14 cellular contexts compared by ENCODE assay signal in the genomic region with DNA sequence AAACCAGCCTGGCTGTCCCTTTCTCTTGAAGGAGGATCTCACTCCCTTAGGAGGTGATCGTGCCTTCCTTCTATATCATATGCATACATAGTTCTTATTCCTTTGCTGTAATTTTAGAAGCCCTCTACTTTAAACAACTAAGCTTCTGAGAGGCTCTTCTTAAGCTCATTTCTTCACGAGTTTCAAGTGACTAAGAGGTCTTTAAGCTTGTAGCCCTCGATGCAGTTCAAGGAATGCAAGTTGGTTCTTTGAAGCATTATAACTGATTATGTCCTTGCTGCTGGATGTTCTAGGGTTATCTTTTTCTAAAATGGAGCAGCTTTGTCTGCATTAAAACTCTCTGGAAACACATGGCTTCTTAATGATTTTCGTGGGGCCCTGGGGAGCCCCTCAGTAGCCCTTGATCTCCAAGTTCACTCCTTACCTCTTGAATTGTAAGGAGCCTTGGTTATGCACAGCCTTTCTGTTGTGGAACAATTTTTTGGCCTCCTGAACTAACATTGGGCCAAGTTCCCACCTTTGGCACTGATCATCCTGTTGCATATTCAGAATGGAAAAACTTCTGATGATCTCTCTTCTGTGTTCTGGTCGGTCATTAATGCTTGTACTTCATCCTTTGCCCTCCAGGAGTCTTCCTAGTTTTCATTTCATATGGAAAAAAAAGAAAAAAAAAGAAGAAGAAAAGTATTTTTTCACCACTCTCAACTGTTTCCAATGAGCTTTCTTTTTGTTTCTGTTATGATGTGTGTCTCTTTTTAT. TPM values are rescaled to one million over a fixed set of nuclear protein-coding genes. Genes with fewer than 3 reads are reported as not detected.
DNase-seq lines count a peak whose midpoint lies in the region; ATAC-seq and TF ChIP-seq lines count a peak whose summit lies in the region.
"Had no signal": no experiment of that assay in that cellular context is flagged by ENCODE, and none has a peak within 500 bp of the region (broad histone marks: within the 10 kb centered on the region; RNA-seq: fewer than 3 reads in every experiment).

No MANE protein-coding gene starts in this region.

- CTCF ChIA-PET in PC-3 (lab: Charles Lee) = interaction anchor here (1.0 kb wide), 1 partner anchor 11 kb away, joined by 4 read pairs; no protein-coding TSS in a partner anchor

- H3K4me1 ChIP-seq in PC-3 (ENCODE audit: insufficient read depth, low read length) (peaks cover 39% of the 10 kb centered on the region), thoracic aorta (ENCODE audit: control insufficient read depth in 1 of 2, low read depth in 2 of 2) (peaks cover 8 to 61% of the 10 kb centered on the region in 2 donors)
- H3K4me1 ChIP-seq: right lobe of liver had no signal

- H3K9me3 Mint-ChIP-seq in endothelial cell (ENCODE audit: unreplicated experiment) = no peaks in the 10 kb centered on the region
- H3K9me3 Mint-ChIP-seq: activated CD4-positive, alpha-beta T cell treated with anti-CD3 and anti-CD28 coated beads, Interleukin-2, amount 10 ng/mL, durations not matched to agents 7 days and 5 days; T-helper 1 cell treated with Interleukin-12 subunit alpha and Interleukin-12 subunit beta and Interleukin-4 antibody, amounts not matched to agents 30 μg/mL and 1 μg/mL, for 36 hours had no signal

- DNase-seq in PC-3 (no peak), endothelial cell (ENCODE audit: low spot score) (no peak), lung microvascular endothelial cell (ENCODE audit: low read depth in 2 of 2) (peak; percentile 16 to 60), thoracic aorta (ENCODE audit: low spot score) (no peak), H4 (ENCODE audit: low spot score) (no peak), activated gamma-delta T cell (lab: John Stamatoyannopoulos, UW) (no peak), ecto neural progenitor cell (ENCODE audit: low spot score) (no peak)
- DNase-seq: activated CD4-positive, alpha-beta T cell treated with anti-CD3 and anti-CD28 coated beads, Interleukin-2, amount 10 ng/mL, durations not matched to agents 7 days and 5 days; COR-L47; NCI-H1092 treated with DMSO at 0.1 percent for 48 hours; NCI-H446; right lobe of liver had no signal

- no peaks in the 10 kb centered on the region for H3K9me2 ChIP-seq in PC-3 (replicated peaks; ENCODE audit: low read length)

- H3K27ac Mint-ChIP-seq in endothelial cell (ENCODE audit: unreplicated experiment) = no peak overlapping the region
- H3K27ac Mint-ChIP-seq: activated CD4-positive, alpha-beta T cell treated with anti-CD3 and anti-CD28 coated beads, Interleukin-2, amount 10 ng/mL, durations not matched to agents 7 days and 5 days; T-helper 1 cell treated with Interleukin-12 subunit alpha and Interleukin-12 subunit beta and Interleukin-4 antibody, amounts not matched to agents 30 μg/mL and 1 μg/mL, for 36 hours had no signal

- peak overlapping the region; percentile 81 for H3K27ac ChIP-seq in PC-3 (ENCODE audit: low read length)
- peak overlapping the region; percentile 16 to 56 for H3K27ac ChIP-seq in thoracic aorta
- H3K27ac ChIP-seq: right lobe of liver had no signal

- TF ChIP-seq CTCF in PC-3 (conservative IDR thresholded peaks at IDR 0.05; ENCODE audit: low read depth, low read length) (peak; percentile 44; the same call in 1 of the 2 replicates), endothelial cell (IDR thresholded peaks at IDR 0.05; ENCODE audit: unreplicated experiment) (peak; percentile 44), thoracic aorta (IDR thresholded peaks at IDR 0.05) (peak; percentile 36)

- BruUV-seq in PC-3 (replicated peaks; lab: Mats Ljungman, UMichigan) = TSS peak; percentile 27

- no peaks in the 10 kb centered on the region for H3K9me3 ChIP-seq in PC-3 (ENCODE audit: low read length)
- no peaks in the 10 kb centered on the region for H3K9me3 ChIP-seq in thoracic aorta
- H3K9me3 ChIP-seq: right lobe of liver had no signal

- peaks cover 36% of the 10 kb centered on the region for H3K4me1 Mint-ChIP-seq in endothelial cell (ENCODE audit: unreplicated experiment)
- H3K4me1 Mint-ChIP-seq: activated CD4-positive, alpha-beta T cell treated with anti-CD3 and anti-CD28 coated beads, Interleukin-2, amount 10 ng/mL, durations not matched to agents 7 days and 5 days had no signal

- peak overlapping the region; percentile 39 for H3K9ac ChIP-seq in PC-3 (ENCODE audit: low read length)

- ATAC-seq in PC-3 = no peak
- no peak for ATAC-seq in thoracic aorta (ENCODE audit: insufficient number of reproducible peaks, low FRiP score, low read depth)
- ATAC-seq in HG03139 (IDR thresholded peaks at IDR 0.05; ENCODE audit: unreplicated experiment) = no peak
- ATAC-seq: right lobe of liver had no signal

- no peak overlapping the region for H3K4me3 Mint-ChIP-seq in endothelial cell (ENCODE audit: unreplicated experiment)
- H3K4me3 Mint-ChIP-seq: activated CD4-positive, alpha-beta T cell treated with anti-CD3 and anti-CD28 coated beads, Interleukin-2, amount 10 ng/mL, durations not matched to agents 7 days and 5 days; T-helper 1 cell treated with Interleukin-12 subunit alpha and Interleukin-12 subunit beta and Interleukin-4 antibody, amounts not matched to agents 30 μg/mL and 1 μg/mL, for 36 hours had no signal

- POLR2A ChIA-PET in PC-3 (lab: Charles Lee; ENCODE audit: unreplicated experiment) = interaction anchor here (0.6 kb wide), 1 partner anchor 9 kb away, joined by 3 read pairs; no protein-coding TSS in a partner anchor

- peaks cover 3% of the 10 kb centered on the region for H3K27me3 Mint-ChIP-seq in endothelial cell (ENCODE audit: unreplicated experiment)

- H3K79me2 ChIP-seq in PC-3 (ENCODE audit: low read length) = peaks cover 97% of the 10 kb centered on the region

- peak overlapping the region; percentile 34 for H3K4me2 ChIP-seq in PC-3 (ENCODE audit: low read length)

- intact Hi-C loops in PC-3 (cut with micrococcal nuclease) = loop anchor here (1.0 kb wide), 2 partner anchors 10 to 26 kb away; no protein-coding TSS in a partner anchor

- no peaks in the 10 kb centered on the region for H3F3A ChIP-seq in PC-3 (ENCODE audit: low read length, unreplicated experiment)

- 0 out of 2 replicates have a peak, but pooled peaks cover 2% of the 10 kb centered on the region for H3K36me3 ChIP-seq in PC-3 (ENCODE audit: low read depth, low read length)
- no peaks in the 10 kb centered on the region for H3K36me3 ChIP-seq in thoracic aorta
- H3K36me3 ChIP-seq: right lobe of liver had no signal

- H2AFZ ChIP-seq in PC-3 (ENCODE audit: low read length) = no peak overlapping the region

- peaks cover 28% of the 10 kb centered on the region; the same call in 1 of the 2 replicates for H4K20me1 ChIP-seq in PC-3 (ENCODE audit: low read length)

- H3K27me3 ChIP-seq in PC-3 (ENCODE audit: low read length) (no peaks in the 10 kb centered on the region), thoracic aorta (replicated peaks; ENCODE audit: insufficient read depth) (no peaks in the 10 kb centered on the region)
- H3K27me3 ChIP-seq: right lobe of liver had no signal

- no peak overlapping the region for H3K4me3 ChIP-seq in PC-3 (ENCODE audit: low read length)
- peak overlapping the region; percentile 36 for H3K4me3 ChIP-seq in thoracic aorta
- H3K4me3 ChIP-seq: right lobe of liver had no signal

- H3K36me3 Mint-ChIP-seq in endothelial cell (ENCODE audit: low read depth, unreplicated experiment) = no peaks in the 10 kb centered on the region

RNA-seq across cellular contexts. Expression of a gene that starts 12.6 kb away (rescaled TPM):
- 51.2 and 87.8 TPM in 2 replicates for total RNA-seq in PC-3 (2014; rRNA removed)
- total RNA-seq in endothelial cell (ENCODE audit: unreplicated experiment) = 87.2 TPM
- total RNA-seq in lung microvascular endothelial cell = 31.4 and 43.3 TPM in 2 replicates
- 10 to 100 TPM; 47.9 to 86.6 TPM for total RNA-seq in thoracic aorta
- 18.8 and 19.8 TPM in 2 replicates for total RNA-seq in H4 (2014; rRNA removed; shearing (Covaris generic))

Comparison
In these comparisons a context has a peak if more than half of its experiments do, and no peak if none do; other contexts are left out.
1. DNase-seq: peak in lung microvascular endothelial cell (2 of 2); none in PC-3 (single experiment), endothelial cell (single experiment), thoracic aorta (single experiment), H4 (single experiment), activated gamma-delta T cell (single experiment) and ecto neural progenitor cell (single experiment).
2. Peak in every context shown above with its lines, with median percentiles within 50 percentile points of each other: CTCF ChIP-seq.